In genomic region chr11:4348142-4348541, GRCh38 we compare ENCODE assay signal across 2 cellular contexts. TPM values are rescaled to one million over a fixed set of nuclear protein-coding genes. Genes with fewer than 3 reads are reported as not detected.
"Had no signal": no experiment of that assay in that cellular context is flagged by ENCODE, and none has a peak within 500 bp of the region (broad histone marks: within the 10 kb centered on the region; RNA-seq: fewer than 3 reads in every experiment).

No MANE protein-coding gene starts in this region.

RNA-seq across cellular contexts. Expression of gene OR52B4, which starts 20.0 kb away (rescaled TPM):
- total RNA-seq: G401, GM12878 had no signal
- polyA plus RNA-seq: GM12878 had no signal
